8 cellular contexts compared by ENCODE assay signal in the genomic region with DNA sequence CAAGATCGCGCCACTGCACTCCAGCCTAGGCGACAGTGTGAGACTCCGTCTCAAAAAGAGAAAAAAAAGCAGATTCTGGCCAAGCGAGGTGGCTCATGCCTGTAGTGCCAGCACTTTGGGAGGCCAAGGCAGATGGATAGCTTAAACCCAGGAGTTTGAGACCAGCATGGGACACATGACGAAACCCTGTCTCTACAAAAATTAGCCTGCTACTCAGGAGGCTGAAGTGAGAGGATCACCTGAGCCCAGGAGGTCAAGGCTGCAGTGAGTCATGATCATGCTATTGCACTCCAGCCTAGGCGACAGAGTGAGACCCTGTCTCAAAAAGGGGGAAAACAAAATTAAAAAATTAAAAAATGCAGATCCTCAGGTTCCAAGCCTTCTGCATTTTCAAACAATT.
"Had no signal": no experiment of that assay in that cellular context is flagged by ENCODE, and none has a peak within 500 bp of the region (broad histone marks: within the 10 kb centered on the region; RNA-seq: fewer than 3 reads in every experiment).

No MANE protein-coding gene starts in this region.

- H3K4me3 ChIP-seq: GM12878 had no signal

- ATAC-seq: GM12878 had no signal

- FAIRE-seq: G401.6, GM12878, GM12891, GM12892, GM18507, GM19239 had no signal

- DNase-seq: GDM1, GF-D8 had no signal
